ENCODE assay signal across 8 cellular contexts in the genomic region with DNA sequence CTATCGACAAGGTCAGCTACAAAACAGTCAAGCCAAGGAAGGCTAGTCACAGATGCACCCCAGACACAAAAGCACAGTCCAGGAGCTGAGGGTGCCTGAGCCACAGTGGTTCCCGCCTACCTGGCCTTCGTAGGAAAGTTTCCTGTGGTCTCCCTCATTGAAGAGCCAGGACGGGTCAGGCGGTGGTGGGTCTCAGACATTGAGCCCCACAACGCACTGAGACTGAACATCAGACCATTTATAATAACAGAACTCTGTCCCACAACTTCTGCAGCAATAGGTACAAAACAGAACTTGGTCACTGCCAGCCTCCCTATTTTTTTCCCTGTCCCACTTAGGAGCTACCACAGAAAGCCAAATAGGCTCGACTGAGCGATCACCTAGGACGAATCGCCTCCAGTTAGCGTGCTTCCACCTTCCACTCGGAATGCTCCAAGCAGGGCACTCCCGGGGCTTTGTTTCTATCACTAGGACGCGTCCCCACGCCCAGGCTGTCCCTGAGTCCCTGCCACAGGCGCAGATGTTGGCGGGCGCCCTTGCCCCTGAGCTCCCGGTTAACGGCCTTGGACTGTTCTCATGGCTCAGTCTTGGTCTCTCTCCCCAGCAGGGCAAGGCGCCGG. TPM values are rescaled to one million over a fixed set of nuclear protein-coding genes. Genes with fewer than 3 reads are reported as not detected.
A peak's percentile ranks its signal among the peaks of the same experiment; 100 is the strongest.
DNase-seq lines count a peak whose midpoint lies in the region; ATAC-seq lines count a peak whose summit lies in the region.

No MANE protein-coding gene starts in this region.

- H3K36me3 ChIP-seq in BLaER1 treated with 17β-estradiol and CSF1 and Interleukin-3, amounts not matched to agents 10 nM and 100 nM = peaks cover 36 to 38% (median 38%) of the 10 kb centered on the region in 11 experiments

- peak overlapping the region; percentile 71 to 86 (median 79) for H3K4me3 ChIP-seq in BLaER1 treated with 17β-estradiol and CSF1 and Interleukin-3, amounts not matched to agents 10 nM and 100 nM
- H3K4me3 ChIP-seq in iPS-18c (ENCODE audit: insufficient read depth, low read depth, low read length) = peak overlapping the region; percentile 95

- no peaks in the 10 kb centered on the region for H4K20me1 ChIP-seq in BLaER1 treated with 17β-estradiol and CSF1 and Interleukin-3, amounts not matched to agents 10 nM and 100 nM

- ATAC-seq in HG02840 (IDR thresholded peaks at IDR 0.05; ENCODE audit: low FRiP score, unreplicated experiment) = peak; percentile 11
- ATAC-seq in activated naive CD4-positive, alpha-beta T cell treated with anti-CD3 and anti-CD28 coated beads, Interleukin-2, amount 50 U/mL, for 72 hours = peak; percentile 4 to 10
- ATAC-seq in stimulated activated naive CD8-positive, alpha-beta T cell treated with anti-CD3 and anti-CD28 coated beads, Interleukin-15, Interleukin-2, amounts not matched to agents 100 U/mL and 50 U/mL, for 24 hours = no peak
- no peak for ATAC-seq in GM18517 (IDR thresholded peaks at IDR 0.05; ENCODE audit: unreplicated experiment)

- peak overlapping the region; percentile 86 to 98 (median 92) for H3K4me2 ChIP-seq in BLaER1 treated with 17β-estradiol and CSF1 and Interleukin-3, amounts not matched to agents 10 nM and 100 nM

- intact Hi-C loops in posterior vena cava (cut with DNase I) = loop anchor here in 1 of 2 donors (10.0 kb wide), 1 partner anchor 47 kb away; the partner anchor contains the start of gene ZNF8

- peaks cover 18 to 28% (median 22%) of the 10 kb centered on the region in 10 experiments for H3K4me1 ChIP-seq in BLaER1 treated with 17β-estradiol and CSF1 and Interleukin-3, amounts not matched to agents 10 nM and 100 nM

- H3K9me3 Mint-ChIP-seq in activated naive CD4-positive, alpha-beta T cell treated with anti-CD3 and anti-CD28 coated beads, Interleukin-2, amount 50 U/mL, for 72 hours = peaks cover 31 to 37% of the 10 kb centered on the region in 2 donors

- no peaks in the 10 kb centered on the region for H3K27me3 ChIP-seq in BLaER1 treated with 17β-estradiol and CSF1 and Interleukin-3, amounts not matched to agents 10 nM and 100 nM

- peak overlapping the region; percentile 66 to 92 (median 87); a peak in 21 of 22 replicates for H3K27ac ChIP-seq in BLaER1 treated with 17β-estradiol and CSF1 and Interleukin-3, amounts not matched to agents 10 nM and 100 nM

- peaks cover 76 to 85% (median 81%) of the 10 kb centered on the region in 11 experiments for H3K9me3 ChIP-seq in BLaER1 treated with 17β-estradiol and CSF1 and Interleukin-3, amounts not matched to agents 10 nM and 100 nM (replicated peaks in 1 of 11)
- peaks cover 2% of the 10 kb centered on the region for H3K9me3 ChIP-seq in iPS-18c (ENCODE audit: control insufficient read depth, insufficient read depth, low read length)

- peak overlapping the region; percentile 79 to 90 (median 86) for H3K9ac ChIP-seq in BLaER1 treated with 17β-estradiol and CSF1 and Interleukin-3, amounts not matched to agents 10 nM and 100 nM

- peak overlapping the region; percentile 90 to 93 for H3K27ac Mint-ChIP-seq in activated naive CD4-positive, alpha-beta T cell treated with anti-CD3 and anti-CD28 coated beads, Interleukin-2, amount 50 U/mL, for 72 hours

- DNase-seq in activated naive CD4-positive, alpha-beta T cell treated with anti-CD3 and anti-CD28 coated beads, Interleukin-2, amount 50 U/mL, for 72 hours (ENCODE audit: low spot score in 2 of 2) = peak in 1 of 2 donors; percentile 7
- peak; percentile 8 for DNase-seq in stimulated activated naive CD8-positive, alpha-beta T cell treated with anti-CD3 and anti-CD28 coated beads, Interleukin-15, Interleukin-2, amounts not matched to agents 100 U/mL and 50 U/mL, for 24 hours
- DNase-seq in posterior vena cava (ENCODE audit: low spot score) = no peak
- no peak for DNase-seq in epidermal melanocyte (ENCODE audit: insufficient read length, low spot score)

- H3K36me3 Mint-ChIP-seq in activated naive CD4-positive, alpha-beta T cell treated with anti-CD3 and anti-CD28 coated beads, Interleukin-2, amount 50 U/mL, for 72 hours = peaks cover 52 to 70% of the 10 kb centered on the region in 2 donors

RNA-seq across cellular contexts. Expression of gene ZNF544, which starts 0.6 kb away (rescaled TPM):
- total RNA-seq in activated naive CD4-positive, alpha-beta T cell treated with anti-CD3 and anti-CD28 coated beads, Interleukin-2, amount 50 U/mL, for 72 hours = 10 to 100 TPM; 34.0 to 51.9 TPM
- 10 to 100 TPM; 12.2 to 15.8 TPM for total RNA-seq in posterior vena cava

RNA-seq across cellular contexts. Expression of gene ZNF274, which starts 45.2 kb away (rescaled TPM):
- total RNA-seq in activated naive CD4-positive, alpha-beta T cell treated with anti-CD3 and anti-CD28 coated beads, Interleukin-2, amount 50 U/mL, for 72 hours = 10 to 100 TPM; 19.8 to 34.1 TPM
- 10 to 100 TPM; 15.2 to 15.9 TPM for total RNA-seq in posterior vena cava

RNA-seq across cellular contexts. Expression of gene ZNF8, which starts 50.7 kb away (rescaled TPM):
- total RNA-seq in activated naive CD4-positive, alpha-beta T cell treated with anti-CD3 and anti-CD28 coated beads, Interleukin-2, amount 50 U/mL, for 72 hours = 1 to 10 TPM; 4.5 to 5.6 TPM
- total RNA-seq in posterior vena cava = 1 to 10 TPM; 5.1 to 5.5 TPM

Comparison
In these comparisons a context has a peak if more than half of its experiments do, and no peak if none do; other contexts are left out.
1. ATAC-seq: peak in HG02840 (single experiment) and activated naive CD4-positive, alpha-beta T cell treated with anti-CD3 and anti-CD28 coated beads, Interleukin-2, amount 50 U/mL, for 72 hours (2 of 2); none in stimulated activated naive CD8-positive, alpha-beta T cell treated with anti-CD3 and anti-CD28 coated beads, Interleukin-15, Interleukin-2, amounts not matched to agents 100 U/mL and 50 U/mL, for 24 hours (single experiment) and GM18517 (single experiment).